In genomic region chr9:93091453-93092081, GRCh38 we compare ENCODE assay signal across 8 cellular contexts. TPM values are rescaled to one million over a fixed set of nuclear protein-coding genes. Genes with fewer than 3 reads are reported as not detected.
DNase-seq lines count a peak whose midpoint lies in the region; ATAC-seq, FAIRE-seq and TF ChIP-seq lines count a peak whose summit lies in the region.

No MANE protein-coding gene starts in this region.

- no peaks in the 10 kb centered on the region for H3K36me3 ChIP-seq in RWPE2 (ENCODE audit: low read depth)
- H3K36me3 ChIP-seq in K562 (ENCODE audit: control insufficient read depth, insufficient read depth, low read length), result no peaks in the 10 kb centered on the region

- no peaks in the 10 kb centered on the region for H3K27me3 ChIP-seq in RWPE2 (ENCODE audit: insufficient read depth, poor library complexity, severe bottlenecking)
- no peaks in the 10 kb centered on the region for H3K27me3 ChIP-seq in K562 (ENCODE audit: control insufficient read depth in 2 of 2, insufficient read depth in 2 of 2, low read length in 2 of 2)

- H3K4me2 ChIP-seq in K562 (ENCODE audit: insufficient read depth, low read length), result no peak overlapping the region

- TF ChIP-seq CTCF in RWPE2 (IDR thresholded peaks at IDR 0.05; ENCODE audit: poor library complexity, severe bottlenecking) (no peak), K562 (IDR thresholded peaks at IDR 0.05 in 2 of 3, conservative IDR thresholded peaks at IDR 0.05 in 1 of 3; ENCODE audit: insufficient read depth in 2 of 3, low read depth in 1 of 3, low read length in 3 of 3) (no peak)

- POLR2A ChIA-PET in K562 (lab: Yijun Ruan, JAX), result interaction anchor here (0.6 to 1.4 kb wide), 3 partner anchors 13 to 720 kb away, joined by 3 read pairs; no protein-coding TSS in a partner anchor

- H3K9me3 ChIP-seq in RWPE2 (ENCODE audit: severe bottlenecking) (no peaks in the 10 kb centered on the region), K562 (replicated peaks; ENCODE audit: control insufficient read depth, insufficient read depth, low read depth, low read length) (no peaks in the 10 kb centered on the region; the same call in 1 of the 2 replicates)

- H3K79me2 ChIP-seq in K562 (ENCODE audit: control insufficient read depth, insufficient read depth, low read length), result no peaks in the 10 kb centered on the region; the same call in 2 of the 3 replicates

- CTCF ChIA-PET in K562 (lab: Yijun Ruan, JAX; ENCODE audit: low intra/inter-chr PET ratio), result no interaction called here

- no peak for TF ChIP-seq RAD21 in K562 (CRISPR knock-in tag; conservative IDR thresholded peaks at IDR 0.05 in 1 of 2, IDR thresholded peaks at IDR 0.05 in 1 of 2)

- H3K4me3 ChIP-seq in RWPE2 (ENCODE audit: severe bottlenecking) (no peak overlapping the region), K562 (no peak overlapping the region)

- H3K4me1 ChIP-seq in RWPE2 (ENCODE audit: insufficient read depth, poor library complexity, severe bottlenecking), result no peaks in the 10 kb centered on the region
- H3K4me1 ChIP-seq in K562 (replicated peaks in 1 of 2; ENCODE audit: control insufficient read depth in 2 of 2, insufficient read depth in 2 of 2, low read length in 2 of 2), result peaks cover 27 to 31% of the 10 kb centered on the region in 2 experiments

- in situ Hi-C loops in K562 (cut with MboI), result no loop called here

- 43% methylated on average over 3 of the region's 3 CpGs for WGBS in K562 (ENCODE audit: insufficient coverage, low coverage, missing lambda C conversion rate)

- no peak for TF ChIP-seq EP300 in K562 (IDR thresholded peaks at IDR 0.05; ENCODE audit: low read length)

- TF ChIP-seq POLR2A in K562 (conservative IDR thresholded peaks at IDR 0.05), result no peak

- FAIRE-seq in K562 (lab: Jason Lieb, UNC), result peak; percentile 74

- no peaks in the 10 kb centered on the region for H3K9me1 ChIP-seq in K562 (ENCODE audit: control insufficient read depth, insufficient read depth, low read length)

- ATAC-seq in RWPE2 (ENCODE audit: low read depth), result no peak
- no peak for ATAC-seq in K562
- ATAC-seq in GM19023 (IDR thresholded peaks at IDR 0.05; ENCODE audit: unreplicated experiment), result no peak
- no peak for ATAC-seq in GM21360 (IDR thresholded peaks at IDR 0.05; ENCODE audit: unreplicated experiment)

- intact Hi-C loops in K562 (cut with micrococcal nuclease), result no loop called here

- H4K20me1 ChIP-seq in K562 (replicated peaks; ENCODE audit: control insufficient read depth, insufficient read depth, low read length), result no peaks in the 10 kb centered on the region

- no peak overlapping the region for H3K9ac ChIP-seq in K562 (ENCODE audit: insufficient read depth in 1 of 2, low read depth in 2 of 2, low read length in 2 of 2)

- H2AFZ ChIP-seq in K562 (ENCODE audit: low read depth, low read length), result no peak overlapping the region

- BruUV-seq in K562 (replicated peaks; lab: Mats Ljungman, UMichigan), result no TSS peak

- H3K27ac ChIP-seq in RWPE2 (ENCODE audit: poor library complexity, severe bottlenecking), result no peak overlapping the region
- no peak overlapping the region for H3K27ac ChIP-seq in K562 (ENCODE audit: extremely low read depth, low read depth, low read length)

- DNase-seq in GM03348 (ENCODE audit: low spot score) (peak; percentile 44), RWPE2 (ENCODE audit: low spot score) (peak; percentile 35), K562 (ENCODE audit: extremely low read depth in 1 of 4, low spot score in 3 of 4) (peak in 1 of 4 experiments; percentile 50), non-pigmented ciliary epithelial cell (ENCODE audit: low read depth) (peak; percentile 72), NCI-H446 (lab: John Stamatoyannopoulos, UW) (no peak), inferior parietal cortex (ENCODE audit: extremely low spot score) (no peak)

TF ChIP-seq in K562, 482 proteins besides CTCF, POLR2A, EP300 and RAD21 (continues in another document):
- no peak for TF ChIP-seq NR0B1 (IDR thresholded peaks at IDR 0.05; ENCODE audit: partially characterized antibody)
- TF ChIP-seq FOSL1 (tag; conservative IDR thresholded peaks at IDR 0.05), result peak; percentile 93
- no peak for TF ChIP-seq GATA2 (CRISPR knock-in tag; IDR thresholded peaks at IDR 0.05)
- no peak for TF ChIP-seq THAP7 (CRISPR knock-in tag; IDR thresholded peaks at IDR 0.05)
- TF ChIP-seq ZNF197 (CRISPR knock-in tag; IDR thresholded peaks at IDR 0.05; ENCODE audit: low read depth), result no peak
- peak; percentile 37; the same call in 1 of the 2 replicates for TF ChIP-seq SMARCE1 (IDR thresholded peaks at IDR 0.05)
- TF ChIP-seq KDM2B (CRISPR knock-in tag; IDR thresholded peaks at IDR 0.05), result no peak

RNA-seq across cellular contexts. Expression of gene CARD19, which starts 4.5 kb away (rescaled TPM):
- total RNA-seq in K562 (2011; cell fraction: chromatin; rRNA removed; ENCODE audit: low replicate concordance), result 5.1 and 21.8 TPM in 2 replicates
- 24.3 and 26.3 TPM in 2 replicates for total RNA-seq in K562 (2011; cell fraction: nucleolus; rRNA removed)
- total RNA-seq in K562 (2011; cell fraction: nucleoplasm; rRNA removed), result 14.4 and 20.2 TPM in 2 replicates
- total RNA-seq in K562 (2014; rRNA removed) (34.9 and 35.3 TPM in 2 replicates), K562 (2014; rRNA removed; fragmentation: Illumina TruSeq; extraction: Trizol) (2.7 and 2.9 TPM in 2 replicates), K562 (2015; rRNA removed; fragmentation: Illumina TruSeq; extraction: Trizol) (13.0 and 14.6 TPM in 2 replicates), K562 (2021) (18.6 and 23.4 TPM in 2 replicates)
- polyA plus RNA-seq in K562 (2011; rRNA removed) (15.9 and 23.7 TPM in 2 replicates), K562 (2014; fragmentation: Illumina TruSeq; extraction: Trizol) (5.3 and 13.8 TPM in 2 replicates), K562 (2014; fragmentation: Nextera tagmentation; extraction: Ambion mirVana) (1 to 10 TPM in 1 of 2 experiments, under 1 TPM in 1; 0.90 to 2.1 TPM), K562 (2014; rRNA removed) (30.7 and 35.3 TPM in 2 replicates)
- polyA plus RNA-seq in K562 (2011; cell fraction: cytosol; rRNA removed), result 40.2 and 99.4 TPM in 2 replicates
- 36.2 and 60.4 TPM in 2 replicates for polyA plus RNA-seq in K562 (2011; cell fraction: nucleus; rRNA removed)
- polyA plus RNA-seq in K562 (2012), result 19.5 and 30.7 TPM in 2 replicates
- 2.4 and 3.3 TPM in 2 replicates for polyA minus RNA-seq in K562 (2011; rRNA and poly(A)+ RNA removed)
- polyA minus RNA-seq in K562 (2011; cell fraction: cytosol; rRNA and poly(A)+ RNA removed), result 4.8 and 7.6 TPM in 2 replicates
- polyA minus RNA-seq in K562 (2011; cell fraction: nucleus; rRNA and poly(A)+ RNA removed), result 7.4 and 8.0 TPM in 2 replicates

RNA-seq across cellular contexts. Expression of gene SUSD3, which starts 33.1 kb away (rescaled TPM):
- 2.7 and 10.6 TPM in 2 replicates for total RNA-seq in K562 (2011; cell fraction: chromatin; rRNA removed; ENCODE audit: low replicate concordance)
- total RNA-seq in K562 (2011; cell fraction: nucleolus; rRNA removed), result 16.3 and 18.3 TPM in 2 replicates
- total RNA-seq in K562 (2011; cell fraction: nucleoplasm; rRNA removed), result 14.3 and 16.0 TPM in 2 replicates
- 21.7 and 30.1 TPM in 2 replicates for total RNA-seq in K562 (2014; rRNA removed)
- total RNA-seq in K562 (2014; rRNA removed; fragmentation: Illumina TruSeq; extraction: Trizol), result 4.1 and 8.0 TPM in 2 replicates
- total RNA-seq in K562 (2015; rRNA removed; fragmentation: Illumina TruSeq; extraction: Trizol), result 10.0 and 11.4 TPM in 2 replicates
- total RNA-seq in K562 (2021), result 16.9 and 18.7 TPM in 2 replicates
- polyA plus RNA-seq in K562 (2011; rRNA removed), result 17.6 and 40.7 TPM in 2 replicates
- polyA plus RNA-seq in K562 (2011; cell fraction: cytosol; rRNA removed), result 53.0 and 63.3 TPM in 2 replicates
- 20.3 and 22.3 TPM in 2 replicates for polyA plus RNA-seq in K562 (2011; cell fraction: nucleus; rRNA removed)
- 18.1 and 49.1 TPM in 2 replicates for polyA plus RNA-seq in K562 (2012)
- polyA plus RNA-seq in K562 (2014; fragmentation: Illumina TruSeq; extraction: Trizol), result 9.0 and 19.4 TPM in 2 replicates
- polyA plus RNA-seq in K562 (2014; fragmentation: Nextera tagmentation; extraction: Ambion mirVana), result 1 to 10 TPM; 1.3 to 2.2 TPM
- polyA plus RNA-seq in K562 (2014; rRNA removed), result 18.7 and 28.1 TPM in 2 replicates
- 5.2 and 5.3 TPM in 2 replicates for polyA minus RNA-seq in K562 (2011; rRNA and poly(A)+ RNA removed)
- 11.0 and 25.0 TPM in 2 replicates for polyA minus RNA-seq in K562 (2011; cell fraction: cytosol; rRNA and poly(A)+ RNA removed)
- polyA minus RNA-seq in K562 (2011; cell fraction: nucleus; rRNA and poly(A)+ RNA removed), result 2.0 and 4.7 TPM in 2 replicates

RNA-seq across cellular contexts. Expression of gene NINJ1, which starts 42.5 kb away (rescaled TPM):
- 3.9 and 9.8 TPM in 2 replicates for total RNA-seq in K562 (2011; cell fraction: chromatin; rRNA removed; ENCODE audit: low replicate concordance)
- 5.9 and 7.5 TPM in 2 replicates for total RNA-seq in K562 (2011; cell fraction: nucleolus; rRNA removed)
- 6.2 and 9.3 TPM in 2 replicates for total RNA-seq in K562 (2011; cell fraction: nucleoplasm; rRNA removed)
- total RNA-seq in K562 (2014; rRNA removed) (8.2 and 14.7 TPM in 2 replicates), K562 (2014; rRNA removed; fragmentation: Illumina TruSeq; extraction: Trizol) (0.77 and 1.9 TPM in 2 replicates), K562 (2015; rRNA removed; fragmentation: Illumina TruSeq; extraction: Trizol) (4.8 and 4.9 TPM in 2 replicates), K562 (2021) (8.3 and 8.4 TPM in 2 replicates)
- polyA plus RNA-seq in K562 (2011; rRNA removed) (3.2 and 5.8 TPM in 2 replicates), K562 (2014; fragmentation: Illumina TruSeq; extraction: Trizol) (7.6 and 10.8 TPM in 2 replicates), K562 (2014; fragmentation: Nextera tagmentation; extraction: Ambion mirVana) (under 1 TPM; 0.13 to 0.94 TPM), K562 (2014; rRNA removed) (8.4 and 10.7 TPM in 2 replicates)
- 9.7 and 20.4 TPM in 2 replicates for polyA plus RNA-seq in K562 (2011; cell fraction: cytosol; rRNA removed)
- polyA plus RNA-seq in K562 (2011; cell fraction: nucleus; rRNA removed), result 4.3 and 6.6 TPM in 2 replicates
- polyA plus RNA-seq in K562 (2012), result 9.7 and 34.7 TPM in 2 replicates
- polyA minus RNA-seq in K562 (2011; rRNA and poly(A)+ RNA removed), result 1.6 and 2.2 TPM in 2 replicates
- polyA minus RNA-seq in K562 (2011; cell fraction: cytosol; rRNA and poly(A)+ RNA removed), result 2.9 and 7.1 TPM in 2 replicates
- 3.5 and 6.0 TPM in 2 replicates for polyA minus RNA-seq in K562 (2011; cell fraction: nucleus; rRNA and poly(A)+ RNA removed)

Comparison
In these comparisons a context has a peak if more than half of its experiments do, and no peak if none do; other contexts are left out.
1. DNase-seq: peak in GM03348 (single experiment), RWPE2 (single experiment) and non-pigmented ciliary epithelial cell (single experiment); none in NCI-H446 (0 of 2) and inferior parietal cortex (single experiment).